Comparison of ENCODE assay signal across 1 cellular context in the genomic region with DNA sequence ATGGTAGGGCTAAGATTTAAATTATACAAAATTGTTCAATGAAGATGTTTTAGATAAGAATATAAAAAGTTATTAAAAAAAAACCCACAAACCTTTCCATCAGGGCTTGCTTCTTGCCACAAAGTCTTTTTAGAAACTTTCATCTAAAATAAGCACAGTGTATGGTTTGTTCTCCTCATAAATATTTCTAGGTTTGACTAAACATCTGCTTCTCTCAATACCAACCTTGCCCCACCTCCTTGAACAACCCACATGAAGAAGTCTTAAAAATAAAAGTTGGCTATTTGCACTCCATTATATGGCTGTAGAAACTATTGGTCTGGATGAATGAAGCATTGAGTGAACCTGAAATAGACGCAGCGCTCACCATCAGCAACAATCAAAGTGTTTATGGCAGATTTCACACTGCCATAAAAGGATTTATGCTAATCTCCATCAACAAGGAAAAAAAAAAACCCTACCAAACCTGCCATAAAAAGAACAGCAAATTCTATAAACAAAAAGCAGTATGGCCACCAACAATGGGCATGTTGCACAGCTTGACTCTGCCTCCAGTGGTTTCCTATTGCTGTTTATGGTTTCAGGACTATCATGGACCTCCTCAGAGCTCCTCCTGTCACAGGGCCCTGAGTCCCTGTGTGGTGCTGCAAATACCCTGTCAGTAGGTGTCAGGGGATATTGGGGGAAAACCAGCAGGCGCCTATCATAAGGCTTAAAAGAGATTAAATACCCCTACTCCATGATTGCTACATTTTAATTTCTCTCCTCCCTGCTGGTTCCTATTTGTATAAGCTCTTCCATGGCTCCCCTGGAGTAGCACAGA.
TF ChIP-seq lines count a peak whose summit lies in the region.

No MANE protein-coding gene starts in this region.

TF ChIP-seq in GM23338, 12 proteins besides CTCF, POLR2A, EP300 and RAD21 (continued from another document):
- TF ChIP-seq, protein P1, sequence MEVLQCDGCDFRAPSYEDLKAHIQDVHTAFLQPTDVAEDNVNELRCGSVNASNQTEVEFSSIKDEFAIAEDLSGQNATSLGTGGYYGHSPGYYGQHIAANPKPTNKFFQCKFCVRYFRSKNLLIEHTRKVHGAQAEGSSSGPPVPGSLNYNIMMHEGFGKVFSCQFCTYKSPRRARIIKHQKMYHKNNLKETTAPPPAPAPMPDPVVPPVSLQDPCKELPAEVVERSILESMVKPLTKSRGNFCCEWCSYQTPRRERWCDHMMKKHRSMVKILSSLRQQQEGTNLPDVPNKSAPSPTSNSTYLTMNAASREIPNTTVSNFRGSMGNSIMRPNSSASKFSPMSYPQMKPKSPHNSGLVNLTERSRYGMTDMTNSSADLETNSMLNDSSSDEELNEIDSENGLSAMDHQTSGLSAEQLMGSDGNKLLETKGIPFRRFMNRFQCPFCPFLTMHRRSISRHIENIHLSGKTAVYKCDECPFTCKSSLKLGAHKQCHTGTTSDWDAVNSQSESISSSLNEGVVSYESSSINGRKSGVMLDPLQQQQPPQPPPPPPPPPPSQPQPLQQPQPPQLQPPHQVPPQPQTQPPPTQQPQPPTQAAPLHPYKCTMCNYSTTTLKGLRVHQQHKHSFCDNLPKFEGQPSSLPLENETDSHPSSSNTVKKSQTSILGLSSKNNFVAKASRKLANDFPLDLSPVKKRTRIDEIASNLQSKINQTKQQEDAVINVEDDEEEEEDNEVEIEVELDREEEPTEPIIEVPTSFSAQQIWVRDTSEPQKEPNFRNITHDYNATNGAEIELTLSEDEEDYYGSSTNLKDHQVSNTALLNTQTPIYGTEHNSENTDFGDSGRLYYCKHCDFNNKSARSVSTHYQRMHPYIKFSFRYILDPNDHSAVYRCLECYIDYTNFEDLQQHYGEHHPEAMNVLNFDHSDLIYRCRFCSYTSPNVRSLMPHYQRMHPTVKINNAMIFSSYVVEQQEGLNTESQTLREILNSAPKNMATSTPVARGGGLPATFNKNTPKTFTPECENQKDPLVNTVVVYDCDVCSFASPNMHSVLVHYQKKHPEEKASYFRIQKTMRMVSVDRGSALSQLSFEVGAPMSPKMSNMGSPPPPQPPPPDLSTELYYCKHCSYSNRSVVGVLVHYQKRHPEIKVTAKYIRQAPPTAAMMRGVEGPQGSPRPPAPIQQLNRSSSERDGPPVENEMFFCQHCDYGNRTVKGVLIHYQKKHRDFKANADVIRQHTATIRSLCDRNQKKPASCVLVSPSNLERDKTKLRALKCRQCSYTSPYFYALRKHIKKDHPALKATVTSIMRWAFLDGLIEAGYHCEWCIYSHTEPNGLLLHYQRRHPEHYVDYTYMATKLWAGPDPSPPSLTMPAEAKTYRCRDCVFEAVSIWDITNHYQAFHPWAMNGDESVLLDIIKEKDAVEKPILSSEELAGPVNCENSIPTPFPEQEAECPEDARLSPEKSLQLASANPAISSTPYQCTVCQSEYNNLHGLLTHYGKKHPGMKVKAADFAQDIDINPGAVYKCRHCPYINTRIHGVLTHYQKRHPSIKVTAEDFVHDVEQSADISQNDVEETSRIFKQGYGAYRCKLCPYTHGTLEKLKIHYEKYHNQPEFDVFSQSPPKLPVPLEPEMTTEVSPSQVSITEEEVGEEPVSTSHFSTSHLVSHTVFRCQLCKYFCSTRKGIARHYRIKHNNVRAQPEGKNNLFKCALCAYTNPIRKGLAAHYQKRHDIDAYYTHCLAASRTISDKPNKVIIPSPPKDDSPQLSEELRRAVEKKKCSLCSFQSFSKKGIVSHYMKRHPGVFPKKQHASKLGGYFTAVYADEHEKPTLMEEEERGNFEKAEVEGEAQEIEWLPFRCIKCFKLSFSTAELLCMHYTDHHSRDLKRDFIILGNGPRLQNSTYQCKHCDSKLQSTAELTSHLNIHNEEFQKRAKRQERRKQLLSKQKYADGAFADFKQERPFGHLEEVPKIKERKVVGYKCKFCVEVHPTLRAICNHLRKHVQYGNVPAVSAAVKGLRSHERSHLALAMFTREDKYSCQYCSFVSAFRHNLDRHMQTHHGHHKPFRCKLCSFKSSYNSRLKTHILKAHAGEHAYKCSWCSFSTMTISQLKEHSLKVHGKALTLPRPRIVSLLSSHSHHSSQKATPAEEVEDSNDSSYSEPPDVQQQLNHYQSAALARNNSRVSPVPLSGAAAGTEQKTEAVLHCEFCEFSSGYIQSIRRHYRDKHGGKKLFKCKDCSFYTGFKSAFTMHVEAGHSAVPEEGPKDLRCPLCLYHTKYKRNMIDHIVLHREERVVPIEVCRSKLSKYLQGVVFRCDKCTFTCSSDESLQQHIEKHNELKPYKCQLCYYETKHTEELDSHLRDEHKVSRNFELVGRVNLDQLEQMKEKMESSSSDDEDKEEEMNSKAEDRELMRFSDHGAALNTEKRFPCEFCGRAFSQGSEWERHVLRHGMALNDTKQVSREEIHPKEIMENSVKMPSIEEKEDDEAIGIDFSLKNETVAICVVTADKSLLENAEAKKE (CRISPR knock-in tag; IDR thresholded peaks at IDR 0.05): no peak
- TF ChIP-seq JUNB (IDR thresholded peaks at IDR 0.05; ENCODE audit: unreplicated experiment) (no peak), ZNF331 (CRISPR knock-in tag; IDR thresholded peaks at IDR 0.05; ENCODE audit: low read depth) (no peak), EZH2 (IDR thresholded peaks at IDR 0.05; ENCODE audit: low read depth, unreplicated experiment) (no peak), POLR2AphosphoS5 (IDR thresholded peaks at IDR 0.05; ENCODE audit: low read depth) (no peak)
- TF ChIP-seq, protein P2, sequence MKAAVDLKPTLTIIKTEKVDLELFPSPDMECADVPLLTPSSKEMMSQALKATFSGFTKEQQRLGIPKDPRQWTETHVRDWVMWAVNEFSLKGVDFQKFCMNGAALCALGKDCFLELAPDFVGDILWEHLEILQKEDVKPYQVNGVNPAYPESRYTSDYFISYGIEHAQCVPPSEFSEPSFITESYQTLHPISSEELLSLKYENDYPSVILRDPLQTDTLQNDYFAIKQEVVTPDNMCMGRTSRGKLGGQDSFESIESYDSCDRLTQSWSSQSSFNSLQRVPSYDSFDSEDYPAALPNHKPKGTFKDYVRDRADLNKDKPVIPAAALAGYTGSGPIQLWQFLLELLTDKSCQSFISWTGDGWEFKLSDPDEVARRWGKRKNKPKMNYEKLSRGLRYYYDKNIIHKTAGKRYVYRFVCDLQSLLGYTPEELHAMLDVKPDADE (IDR thresholded peaks at IDR 0.05): no peak
- TF ChIP-seq, protein P3, sequence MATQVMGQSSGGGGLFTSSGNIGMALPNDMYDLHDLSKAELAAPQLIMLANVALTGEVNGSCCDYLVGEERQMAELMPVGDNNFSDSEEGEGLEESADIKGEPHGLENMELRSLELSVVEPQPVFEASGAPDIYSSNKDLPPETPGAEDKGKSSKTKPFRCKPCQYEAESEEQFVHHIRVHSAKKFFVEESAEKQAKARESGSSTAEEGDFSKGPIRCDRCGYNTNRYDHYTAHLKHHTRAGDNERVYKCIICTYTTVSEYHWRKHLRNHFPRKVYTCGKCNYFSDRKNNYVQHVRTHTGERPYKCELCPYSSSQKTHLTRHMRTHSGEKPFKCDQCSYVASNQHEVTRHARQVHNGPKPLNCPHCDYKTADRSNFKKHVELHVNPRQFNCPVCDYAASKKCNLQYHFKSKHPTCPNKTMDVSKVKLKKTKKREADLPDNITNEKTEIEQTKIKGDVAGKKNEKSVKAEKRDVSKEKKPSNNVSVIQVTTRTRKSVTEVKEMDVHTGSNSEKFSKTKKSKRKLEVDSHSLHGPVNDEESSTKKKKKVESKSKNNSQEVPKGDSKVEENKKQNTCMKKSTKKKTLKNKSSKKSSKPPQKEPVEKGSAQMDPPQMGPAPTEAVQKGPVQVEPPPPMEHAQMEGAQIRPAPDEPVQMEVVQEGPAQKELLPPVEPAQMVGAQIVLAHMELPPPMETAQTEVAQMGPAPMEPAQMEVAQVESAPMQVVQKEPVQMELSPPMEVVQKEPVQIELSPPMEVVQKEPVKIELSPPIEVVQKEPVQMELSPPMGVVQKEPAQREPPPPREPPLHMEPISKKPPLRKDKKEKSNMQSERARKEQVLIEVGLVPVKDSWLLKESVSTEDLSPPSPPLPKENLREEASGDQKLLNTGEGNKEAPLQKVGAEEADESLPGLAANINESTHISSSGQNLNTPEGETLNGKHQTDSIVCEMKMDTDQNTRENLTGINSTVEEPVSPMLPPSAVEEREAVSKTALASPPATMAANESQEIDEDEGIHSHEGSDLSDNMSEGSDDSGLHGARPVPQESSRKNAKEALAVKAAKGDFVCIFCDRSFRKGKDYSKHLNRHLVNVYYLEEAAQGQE (IDR thresholded peaks at IDR 0.05; ENCODE audit: unreplicated experiment): no peak
